In the genomic region with DNA sequence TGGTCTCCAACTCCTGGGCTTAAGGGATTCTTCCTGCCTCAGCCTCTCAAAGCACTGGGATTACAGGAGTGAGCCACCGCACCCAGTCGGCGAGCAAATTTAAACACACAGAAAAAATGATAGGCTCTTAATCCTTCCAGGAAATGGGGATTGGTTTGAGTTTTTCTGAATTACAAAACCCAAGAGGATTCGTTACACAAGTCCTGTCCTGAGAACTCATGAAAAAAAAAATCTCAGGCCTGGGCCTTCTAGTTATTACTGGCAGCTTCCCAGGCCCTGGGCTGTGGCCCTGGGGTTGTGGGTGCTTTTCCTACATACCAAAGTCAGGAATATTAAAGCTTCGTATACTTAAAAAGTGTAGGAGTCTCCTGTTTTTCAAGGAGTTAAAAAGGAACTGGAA, we compare ENCODE assay signal across 2 cellular contexts.
TF ChIP-seq lines count a peak whose summit lies in the region.

No MANE protein-coding gene starts in this region.

TF ChIP-seq in SK-N-SH, 30 proteins besides CTCF, POLR2A, EP300 and RAD21 (continued from another document):
- TF ChIP-seq, protein P1, sequence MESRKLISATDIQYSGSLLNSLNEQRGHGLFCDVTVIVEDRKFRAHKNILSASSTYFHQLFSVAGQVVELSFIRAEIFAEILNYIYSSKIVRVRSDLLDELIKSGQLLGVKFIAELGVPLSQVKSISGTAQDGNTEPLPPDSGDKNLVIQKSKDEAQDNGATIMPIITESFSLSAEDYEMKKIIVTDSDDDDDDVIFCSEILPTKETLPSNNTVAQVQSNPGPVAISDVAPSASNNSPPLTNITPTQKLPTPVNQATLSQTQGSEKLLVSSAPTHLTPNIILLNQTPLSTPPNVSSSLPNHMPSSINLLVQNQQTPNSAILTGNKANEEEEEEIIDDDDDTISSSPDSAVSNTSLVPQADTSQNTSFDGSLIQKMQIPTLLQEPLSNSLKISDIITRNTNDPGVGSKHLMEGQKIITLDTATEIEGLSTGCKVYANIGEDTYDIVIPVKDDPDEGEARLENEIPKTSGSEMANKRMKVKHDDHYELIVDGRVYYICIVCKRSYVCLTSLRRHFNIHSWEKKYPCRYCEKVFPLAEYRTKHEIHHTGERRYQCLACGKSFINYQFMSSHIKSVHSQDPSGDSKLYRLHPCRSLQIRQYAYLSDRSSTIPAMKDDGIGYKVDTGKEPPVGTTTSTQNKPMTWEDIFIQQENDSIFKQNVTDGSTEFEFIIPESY (IDR thresholded peaks at IDR 0.05; ENCODE audit: borderline replicate concordance, low read depth) = no peak
- TF ChIP-seq RXRA (IDR thresholded peaks at IDR 0.05; ENCODE audit: borderline replicate concordance, low read depth) (no peak), TAF1 (IDR thresholded peaks at IDR 0.05; ENCODE audit: borderline replicate concordance, low read depth, low read length) (no peak), SMC3 (IDR thresholded peaks at IDR 0.05; ENCODE audit: low read depth, low read length) (no peak), NFIC (IDR thresholded peaks at IDR 0.05; ENCODE audit: borderline replicate concordance) (no peak), MEF2A (IDR thresholded peaks at IDR 0.05; ENCODE audit: borderline replicate concordance, low read depth) (no peak)

TF ChIP-seq in SK-N-SH treated with all-trans-retinoic acid at 6 μM for 48 hours, 23 proteins besides CTCF, POLR2A, EP300 and RAD21 (continued from another document):
- TF ChIP-seq ISL1 (CRISPR knock-in tag; IDR thresholded peaks at IDR 0.05) = no peak
- TF ChIP-seq, protein P2, sequence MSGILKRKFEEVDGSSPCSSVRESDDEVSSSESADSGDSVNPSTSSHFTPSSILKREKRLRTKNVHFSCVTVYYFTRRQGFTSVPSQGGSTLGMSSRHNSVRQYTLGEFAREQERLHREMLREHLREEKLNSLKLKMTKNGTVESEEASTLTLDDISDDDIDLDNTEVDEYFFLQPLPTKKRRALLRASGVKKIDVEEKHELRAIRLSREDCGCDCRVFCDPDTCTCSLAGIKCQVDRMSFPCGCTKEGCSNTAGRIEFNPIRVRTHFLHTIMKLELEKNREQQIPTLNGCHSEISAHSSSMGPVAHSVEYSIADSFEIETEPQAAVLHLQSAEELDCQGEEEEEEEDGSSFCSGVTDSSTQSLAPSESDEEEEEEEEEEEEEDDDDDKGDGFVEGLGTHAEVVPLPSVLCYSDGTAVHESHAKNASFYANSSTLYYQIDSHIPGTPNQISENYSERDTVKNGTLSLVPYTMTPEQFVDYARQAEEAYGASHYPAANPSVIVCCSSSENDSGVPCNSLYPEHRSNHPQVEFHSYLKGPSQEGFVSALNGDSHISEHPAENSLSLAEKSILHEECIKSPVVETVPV (CRISPR knock-in tag; IDR thresholded peaks at IDR 0.05) = no peak
- TF ChIP-seq, protein P3, sequence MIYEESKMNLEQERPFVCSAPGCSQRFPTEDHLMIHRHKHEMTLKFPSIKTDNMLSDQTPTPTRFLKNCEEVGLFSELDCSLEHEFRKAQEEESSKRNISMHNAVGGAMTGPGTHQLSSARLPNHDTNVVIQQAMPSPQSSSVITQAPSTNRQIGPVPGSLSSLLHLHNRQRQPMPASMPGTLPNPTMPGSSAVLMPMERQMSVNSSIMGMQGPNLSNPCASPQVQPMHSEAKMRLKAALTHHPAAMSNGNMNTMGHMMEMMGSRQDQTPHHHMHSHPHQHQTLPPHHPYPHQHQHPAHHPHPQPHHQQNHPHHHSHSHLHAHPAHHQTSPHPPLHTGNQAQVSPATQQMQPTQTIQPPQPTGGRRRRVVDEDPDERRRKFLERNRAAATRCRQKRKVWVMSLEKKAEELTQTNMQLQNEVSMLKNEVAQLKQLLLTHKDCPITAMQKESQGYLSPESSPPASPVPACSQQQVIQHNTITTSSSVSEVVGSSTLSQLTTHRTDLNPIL (CRISPR knock-in tag; IDR thresholded peaks at IDR 0.05; ENCODE audit: low read depth) = no peak
- no peak for TF ChIP-seq CSDC2 (CRISPR knock-in tag; IDR thresholded peaks at IDR 0.05)
